1 cellular context compared by ENCODE assay signal in the genomic region with DNA sequence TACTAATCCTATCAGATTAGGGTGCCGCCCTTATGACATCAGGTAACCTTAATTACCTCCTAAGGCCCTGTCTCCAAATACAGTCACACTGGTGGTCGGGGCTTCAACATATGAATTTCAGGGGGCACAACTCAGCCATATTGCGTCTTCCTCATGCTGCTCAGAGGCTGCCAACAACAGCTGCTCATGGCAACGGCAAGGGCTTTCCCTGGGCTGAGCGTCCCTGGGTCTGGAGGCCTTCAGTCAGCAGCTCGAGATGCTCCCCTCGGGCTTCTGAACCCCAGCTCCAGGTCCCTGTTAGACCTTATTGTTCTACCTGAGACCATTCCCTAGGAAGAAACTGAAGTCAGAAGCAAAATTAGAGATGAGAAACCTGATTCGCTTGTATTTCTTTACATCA.
TF ChIP-seq lines count a peak whose summit lies in the region.

No MANE protein-coding gene starts in this region.

TF ChIP-seq in SK-N-SH, 30 proteins besides CTCF, POLR2A, EP300 and RAD21 (continued from another document):
- TF ChIP-seq, protein P1, sequence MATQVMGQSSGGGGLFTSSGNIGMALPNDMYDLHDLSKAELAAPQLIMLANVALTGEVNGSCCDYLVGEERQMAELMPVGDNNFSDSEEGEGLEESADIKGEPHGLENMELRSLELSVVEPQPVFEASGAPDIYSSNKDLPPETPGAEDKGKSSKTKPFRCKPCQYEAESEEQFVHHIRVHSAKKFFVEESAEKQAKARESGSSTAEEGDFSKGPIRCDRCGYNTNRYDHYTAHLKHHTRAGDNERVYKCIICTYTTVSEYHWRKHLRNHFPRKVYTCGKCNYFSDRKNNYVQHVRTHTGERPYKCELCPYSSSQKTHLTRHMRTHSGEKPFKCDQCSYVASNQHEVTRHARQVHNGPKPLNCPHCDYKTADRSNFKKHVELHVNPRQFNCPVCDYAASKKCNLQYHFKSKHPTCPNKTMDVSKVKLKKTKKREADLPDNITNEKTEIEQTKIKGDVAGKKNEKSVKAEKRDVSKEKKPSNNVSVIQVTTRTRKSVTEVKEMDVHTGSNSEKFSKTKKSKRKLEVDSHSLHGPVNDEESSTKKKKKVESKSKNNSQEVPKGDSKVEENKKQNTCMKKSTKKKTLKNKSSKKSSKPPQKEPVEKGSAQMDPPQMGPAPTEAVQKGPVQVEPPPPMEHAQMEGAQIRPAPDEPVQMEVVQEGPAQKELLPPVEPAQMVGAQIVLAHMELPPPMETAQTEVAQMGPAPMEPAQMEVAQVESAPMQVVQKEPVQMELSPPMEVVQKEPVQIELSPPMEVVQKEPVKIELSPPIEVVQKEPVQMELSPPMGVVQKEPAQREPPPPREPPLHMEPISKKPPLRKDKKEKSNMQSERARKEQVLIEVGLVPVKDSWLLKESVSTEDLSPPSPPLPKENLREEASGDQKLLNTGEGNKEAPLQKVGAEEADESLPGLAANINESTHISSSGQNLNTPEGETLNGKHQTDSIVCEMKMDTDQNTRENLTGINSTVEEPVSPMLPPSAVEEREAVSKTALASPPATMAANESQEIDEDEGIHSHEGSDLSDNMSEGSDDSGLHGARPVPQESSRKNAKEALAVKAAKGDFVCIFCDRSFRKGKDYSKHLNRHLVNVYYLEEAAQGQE (IDR thresholded peaks at IDR 0.05; ENCODE audit: low read depth, low read length) = no peak
- TF ChIP-seq RFX5 (IDR thresholded peaks at IDR 0.05; ENCODE audit: low read length) (no peak), FOSL2 (IDR thresholded peaks at IDR 0.05; ENCODE audit: borderline replicate concordance, low read depth) (no peak), TAF1 (IDR thresholded peaks at IDR 0.05; ENCODE audit: borderline replicate concordance, low read depth, low read length) (no peak)
TF ChIP-seq in SK-N-SH: peak in this region for 0.
